ENCODE assay signal across 9 cellular contexts in the genomic region with DNA sequence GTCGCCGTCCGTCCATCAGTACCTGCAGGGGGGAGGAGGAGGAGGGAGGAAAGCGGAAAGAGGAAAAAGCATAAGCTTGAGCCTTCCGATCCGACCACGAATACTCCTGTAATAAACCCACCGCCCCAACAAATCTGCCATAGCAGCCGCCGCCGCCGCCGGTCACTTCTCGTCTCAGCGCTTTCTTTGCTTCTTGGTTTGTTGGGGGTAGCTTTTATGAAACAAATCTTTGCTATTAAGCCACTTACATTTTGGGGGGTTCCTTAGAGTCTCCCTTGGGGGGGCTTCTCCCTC. TPM values are rescaled to one million over a fixed set of nuclear protein-coding genes. Genes with fewer than 3 reads are reported as not detected.
DNase-seq lines count a peak whose midpoint lies in the region; ATAC-seq, FAIRE-seq and TF ChIP-seq lines count a peak whose summit lies in the region.
"Had no signal": no experiment of that assay in that cellular context is flagged by ENCODE, and none has a peak within 500 bp of the region (broad histone marks: within the 10 kb centered on the region; RNA-seq: fewer than 3 reads in every experiment).

No MANE protein-coding gene starts in this region.

- H3K79me2 ChIP-seq in PC-9 (ENCODE audit: low read depth) = no peaks in the 10 kb centered on the region

- no peaks in the 10 kb centered on the region for H3K9me3 ChIP-seq in PC-9 (ENCODE audit: insufficient read depth, low read depth)
- no peaks in the 10 kb centered on the region for H3K9me3 ChIP-seq in gastroesophageal sphincter

- peak; percentile 15 for DNase-seq in NOMO-1 treated with DMSO at 0.1 percent for 48 hours (lab: John Stamatoyannopoulos, UW; ENCODE audit: unreplicated experiment)
- no peak for DNase-seq in NOMO-1 (lab: John Stamatoyannopoulos, UW; ENCODE audit: unreplicated experiment in 2 of 2)
- DNase-seq in PC-9 = no peak
- no peak for DNase-seq in stimulated activated naive B cell treated with anti-CD40 and anti-IgM and Interleukin-4, amounts not matched to agents 10 μg/mL and 1 μg/mL and 100 μg/mL, for 72 hours
- no peak for DNase-seq in NCI-H1092 treated with DMSO at 0.1 percent for 48 hours (lab: John Stamatoyannopoulos, UW)
- no peak for DNase-seq in cerebellar cortex (ENCODE audit: low spot score)
- DNase-seq in H54 (ENCODE audit: insufficient read length, low spot score) = no peak

- ATAC-seq in gastroesophageal sphincter = no peak
- ATAC-seq in stimulated activated naive B cell treated with anti-CD40 and anti-IgM and Interleukin-4, amounts not matched to agents 10 μg/mL and 1 μg/mL and 100 μg/mL, for 72 hours (replicated peaks) = peak in 1 of 2 donors; percentile 14

- H3K9me3 Mint-ChIP-seq in stimulated activated naive B cell treated with anti-CD40 and anti-IgM and Interleukin-4, amounts not matched to agents 10 μg/mL and 1 μg/mL and 100 μg/mL, for 72 hours = no peaks in the 10 kb centered on the region

- POLR2A ChIA-PET in PC-9 (lab: Charles Lee; ENCODE audit: unreplicated experiment) = no interaction called here

- TF ChIP-seq EP300 in gastroesophageal sphincter (IDR thresholded peaks at IDR 0.05) = no peak

- H4K20me1 ChIP-seq in PC-9 (ENCODE audit: insufficient read depth) = no peaks in the 10 kb centered on the region

- CTCF ChIA-PET in PC-9 (lab: Charles Lee) = interaction anchor here (0.7 kb wide), 1 partner anchor 1475 kb away, joined by 3 read pairs; no protein-coding TSS in a partner anchor

- H3K4me1 ChIP-seq in PC-9 (replicated peaks; ENCODE audit: insufficient read depth) = no peaks in the 10 kb centered on the region
- peaks cover 0 to 20% (median 4%) of the 10 kb centered on the region in 3 donors for H3K4me1 ChIP-seq in gastroesophageal sphincter

- no peak overlapping the region for H2AFZ ChIP-seq in PC-9

- H3K27ac Mint-ChIP-seq in stimulated activated naive B cell treated with anti-CD40 and anti-IgM and Interleukin-4, amounts not matched to agents 10 μg/mL and 1 μg/mL and 100 μg/mL, for 72 hours = peak overlapping the region; percentile 65

- H3K4me3 Mint-ChIP-seq in stimulated activated naive B cell treated with anti-CD40 and anti-IgM and Interleukin-4, amounts not matched to agents 10 μg/mL and 1 μg/mL and 100 μg/mL, for 72 hours = peak overlapping the region; percentile 81

- H3F3A ChIP-seq in PC-9 (ENCODE audit: insufficient read depth, low read depth) = no peaks in the 10 kb centered on the region

- intact Hi-C loops in PC-9 (cut with micrococcal nuclease; ENCODE audit: unreplicated experiment) = loop anchor here (5.0 kb wide), 1 partner anchor 1568 kb away; no protein-coding TSS in a partner anchor

- no peak for FAIRE-seq in H54 (lab: Jason Lieb, UNC)
- FAIRE-seq: A204.1 had no signal

- H3K27ac ChIP-seq in PC-9 = no peak overlapping the region
- H3K27ac ChIP-seq in gastroesophageal sphincter = peak overlapping the region in 3 of 4 donors; percentile 74 to 83 (median 83)

- TF ChIP-seq CTCF in PC-9 (conservative IDR thresholded peaks at IDR 0.05) (no peak), gastroesophageal sphincter (IDR thresholded peaks at IDR 0.05) (no peak)

- H3K27me3 ChIP-seq in PC-9 (ENCODE audit: insufficient read depth, low read depth) (peaks cover 15% of the 10 kb centered on the region; the same call in 1 of the 2 replicates), gastroesophageal sphincter (peaks cover 9% of the 10 kb centered on the region)

- peaks cover 50 to 66% of the 10 kb centered on the region in 2 donors for H3K27me3 Mint-ChIP-seq in stimulated activated naive B cell treated with anti-CD40 and anti-IgM and Interleukin-4, amounts not matched to agents 10 μg/mL and 1 μg/mL and 100 μg/mL, for 72 hours

- H3K4me3 ChIP-seq in PC-9 (no peak overlapping the region; the same call in 1 of the 2 replicates), gastroesophageal sphincter (peak overlapping the region; percentile 52 to 65)

- BruUV-seq in PC-9 (replicated peaks; lab: Mats Ljungman, UMichigan) = no TSS peak

- H3K9me2 ChIP-seq in PC-9 (ENCODE audit: insufficient read depth) = no peaks in the 10 kb centered on the region

- H3K4me1 Mint-ChIP-seq in stimulated activated naive B cell treated with anti-CD40 and anti-IgM and Interleukin-4, amounts not matched to agents 10 μg/mL and 1 μg/mL and 100 μg/mL, for 72 hours = peaks cover 15 to 32% of the 10 kb centered on the region in 2 donors

- WGBS in gastroesophageal sphincter (ENCODE audit: low coverage in 1 of 2), 2 donors = 0 to 1% methylated on average over 2 to 15 of the region's 15 CpGs

- TF ChIP-seq POLR2A in gastroesophageal sphincter (IDR thresholded peaks at IDR 0.05) = peak in 1 of 2 donors; percentile 4
- no peak for TF ChIP-seq POLR2A in H54 (IDR thresholded peaks at IDR 0.05; ENCODE audit: low read depth, low read length)

- H3K36me3 ChIP-seq in PC-9 (ENCODE audit: low read depth) (no peaks in the 10 kb centered on the region), gastroesophageal sphincter (no peaks in the 10 kb centered on the region)

- H3K4me2 ChIP-seq in PC-9 = peak overlapping the region; percentile 46; the same call in 1 of the 2 replicates

- no peaks in the 10 kb centered on the region for H3K36me3 Mint-ChIP-seq in stimulated activated naive B cell treated with anti-CD40 and anti-IgM and Interleukin-4, amounts not matched to agents 10 μg/mL and 1 μg/mL and 100 μg/mL, for 72 hours

RNA-seq across cellular contexts. Expression of gene ADGRB3, which starts 0.3 kb away (rescaled TPM):
- total RNA-seq in PC-9 (2021) (not detected in 2 replicates), gastroesophageal sphincter (1 to 10 TPM; 3.9 to 9.8 (median 7.2) TPM)
